27 cellular contexts compared by ENCODE assay signal in genomic region chr1:162716123-162716522, GRCh38.
DNase-seq lines count a peak whose midpoint lies in the region; ATAC-seq, FAIRE-seq and TF ChIP-seq lines count a peak whose summit lies in the region.
"Had no signal": no experiment of that assay in that cellular context is flagged by ENCODE, and none has a peak within 500 bp of the region (broad histone marks: within the 10 kb centered on the region; RNA-seq: fewer than 3 reads in every experiment).

No MANE protein-coding gene starts in this region.

- H3K4me3 Mint-ChIP-seq in activated naive CD8-positive, alpha-beta T cell treated with anti-CD3 and anti-CD28 coated beads, Interleukin-2, amount 50 U/mL, for 24 hours: no peak overlapping the region
- H3K4me3 Mint-ChIP-seq in stimulated activated naive B cell treated with anti-CD40 and anti-IgM and Interleukin-4, amounts not matched to agents 10 μg/mL and 1 μg/mL and 100 μg/mL, for 72 hours: no peak overlapping the region
- H3K4me3 Mint-ChIP-seq: activated CD4-positive, alpha-beta memory T cell treated with anti-CD3 and anti-CD28 coated beads for 36 hours; activated naive CD8-positive, alpha-beta T cell treated with anti-CD3 and anti-CD28 coated beads for 36 hours; CD14-positive monocyte; neural progenitor cell had no signal

- TF ChIP-seq RAD21 in H1 (IDR thresholded peaks at IDR 0.05 in 1 of 2, conservative IDR thresholded peaks at IDR 0.05 in 1 of 2; ENCODE audit: low read depth in 2 of 2, low read length in 2 of 2): no peak

- H2AK5ac ChIP-seq in H1 (ENCODE audit: low read depth, low read length): no peak overlapping the region

- DNase-seq in GM23248 (peak; percentile 35), H1 (ENCODE audit: low read depth in 1 of 2, low spot score in 2 of 2) (no peak), left lung (no peak), sigmoid colon (peak; percentile 80), GM13977 (ENCODE audit: low spot score) (no peak), suprapubic skin (ENCODE audit: low spot score in 2 of 2) (no peak)
- DNase-seq in activated naive CD8-positive, alpha-beta T cell treated with anti-CD3 and anti-CD28 coated beads, Interleukin-2, amount 50 U/mL, for 24 hours: no peak
- DNase-seq in stimulated activated naive B cell treated with anti-CD40 and anti-IgM and Interleukin-4, amounts not matched to agents 10 μg/mL and 1 μg/mL and 100 μg/mL, for 72 hours: no peak
- DNase-seq: activated CD4-positive, alpha-beta memory T cell treated with anti-CD3 and anti-CD28 coated beads for 36 hours; activated CD8-positive, alpha-beta memory T cell treated with anti-CD3 and anti-CD28 coated beads, Interleukin-2, amount 50 U/mL, for 48 hours; activated naive CD8-positive, alpha-beta T cell treated with anti-CD3 and anti-CD28 coated beads for 36 hours; effector CD4-positive, alpha-beta T cell; HCEC 1CT; NCI-H1092 treated with DMSO at 0.1 percent for 48 hours; NCI-H2081; NCI-H345; NCI-H774; small intestine; stimulated activated CD4-positive, alpha-beta T cell treated with anti-CD3 and anti-CD28 coated beads, Interleukin-1b, Interleukin-23, amount 100 ng/mL, for 48 hours; SW 1271 had no signal

- H3F3A ChIP-seq in GM23248 (ENCODE audit: insufficient read depth): peaks cover 40% of the 10 kb centered on the region

- TF ChIP-seq EP300 in H1 (IDR thresholded peaks at IDR 0.05; ENCODE audit: borderline replicate concordance in 1 of 2, low read depth in 2 of 2, low read length in 2 of 2) (no peak), sigmoid colon (IDR thresholded peaks at IDR 0.05) (no peak), suprapubic skin (IDR thresholded peaks at IDR 0.05) (no peak)

- no peak overlapping the region for H4K5ac ChIP-seq in H1 (ENCODE audit: insufficient read length, low read depth, low read length)

- H3K9ac ChIP-seq in GM23248: no peak overlapping the region
- no peak overlapping the region for H3K9ac ChIP-seq in H1 (replicated peaks in 1 of 4; ENCODE audit: extremely low read depth in 1 of 4, low read depth in 3 of 4, low read length in 3 of 4)
- H3K9ac ChIP-seq: neural progenitor cell had no signal

- H3K4me3 ChIP-seq in GM23248: no peak overlapping the region
- H3K4me3 ChIP-seq in H1 (ENCODE audit: extremely low read depth in 1 of 4, insufficient read depth in 2 of 4, low read depth in 3 of 4, low read length in 4 of 4): no peak overlapping the region
- H3K4me3 ChIP-seq in left lung: no peak overlapping the region
- H3K4me3 ChIP-seq in sigmoid colon: no peak overlapping the region
- no peak overlapping the region for H3K4me3 ChIP-seq in suprapubic skin
- H3K4me3 ChIP-seq: hepatocyte, neural progenitor cell, thoracic aorta had no signal

- no peak overlapping the region for H4K8ac ChIP-seq in H1 (ENCODE audit: extremely low read depth, insufficient read depth, low read length)

- H2AFZ ChIP-seq in GM23248: no peak overlapping the region
- H2AFZ ChIP-seq in H1 (ENCODE audit: low read length): peak overlapping the region; percentile 50; the same call in 1 of the 2 replicates
- H2AFZ ChIP-seq: hepatocyte, neural progenitor cell had no signal

- H3K27me3 ChIP-seq in GM23248 (replicated peaks; ENCODE audit: insufficient read depth) (no peaks in the 10 kb centered on the region), H1 (replicated peaks in 1 of 4; ENCODE audit: control insufficient read depth in 3 of 4, extremely low read depth in 1 of 4, insufficient read depth in 3 of 4, low read length in 3 of 4) (no peaks in the 10 kb centered on the region), left lung (no peaks in the 10 kb centered on the region), sigmoid colon (no peaks in the 10 kb centered on the region), suprapubic skin (no peaks in the 10 kb centered on the region)
- H3K27me3 ChIP-seq: hepatocyte, neural progenitor cell had no signal

- H3K27ac Mint-ChIP-seq in activated naive CD8-positive, alpha-beta T cell treated with anti-CD3 and anti-CD28 coated beads, Interleukin-2, amount 50 U/mL, for 24 hours: no peak overlapping the region
- H3K27ac Mint-ChIP-seq in stimulated activated naive B cell treated with anti-CD40 and anti-IgM and Interleukin-4, amounts not matched to agents 10 μg/mL and 1 μg/mL and 100 μg/mL, for 72 hours: no peak overlapping the region
- H3K27ac Mint-ChIP-seq: activated CD4-positive, alpha-beta memory T cell treated with anti-CD3 and anti-CD28 coated beads for 36 hours; activated naive CD8-positive, alpha-beta T cell treated with anti-CD3 and anti-CD28 coated beads for 36 hours; CD14-positive monocyte; neural progenitor cell; progenitor cell of endocrine pancreas had no signal

- no peak overlapping the region for H3K23ac ChIP-seq in H1 (ENCODE audit: insufficient read length)

- CTCF ChIA-PET in H1 (lab: Charles Lee; ENCODE audit: partially characterized antibody): interaction anchor here (1.7 kb wide), 1 partner anchor 84 kb away, joined by 5 read pairs; no protein-coding TSS in a partner anchor

- no peaks in the 10 kb centered on the region for H3K79me1 ChIP-seq in H1 (ENCODE audit: low read depth, low read length)

- no peak overlapping the region for H2BK20ac ChIP-seq in H1 (ENCODE audit: low read length)

- H3K4me1 ChIP-seq in GM23248 (ENCODE audit: insufficient read depth) (peaks cover 19% of the 10 kb centered on the region), H1 (replicated peaks in 1 of 4; ENCODE audit: control insufficient read depth in 3 of 4, insufficient read depth in 4 of 4, low read length in 3 of 4) (no peaks in the 10 kb centered on the region), left lung (peaks cover 0 to 5% of the 10 kb centered on the region in 2 donors), sigmoid colon (peaks cover 0 to 95% (median 48%) of the 10 kb centered on the region in 4 donors), suprapubic skin (peaks cover 2% of the 10 kb centered on the region)
- H3K4me1 ChIP-seq: neural progenitor cell had no signal

- H3K27ac ChIP-seq in GM23248 (no peak overlapping the region), H1 (ENCODE audit: low read depth, low read length) (no peak overlapping the region), left lung (no peak overlapping the region), sigmoid colon (peak overlapping the region in 3 of 4 donors; percentile 56 to 82 (median 79)), suprapubic skin (no peak overlapping the region)
- H3K27ac ChIP-seq: hepatocyte, HL-60, neural progenitor cell, thoracic aorta had no signal

- H3K27me3 Mint-ChIP-seq in activated naive CD8-positive, alpha-beta T cell treated with anti-CD3 and anti-CD28 coated beads, Interleukin-2, amount 50 U/mL, for 24 hours: peaks cover 6% of the 10 kb centered on the region
- H3K27me3 Mint-ChIP-seq in stimulated activated naive B cell treated with anti-CD40 and anti-IgM and Interleukin-4, amounts not matched to agents 10 μg/mL and 1 μg/mL and 100 μg/mL, for 72 hours: peaks cover 3 to 10% of the 10 kb centered on the region in 2 donors
- H3K27me3 Mint-ChIP-seq: activated CD4-positive, alpha-beta memory T cell treated with anti-CD3 and anti-CD28 coated beads for 36 hours; progenitor cell of endocrine pancreas had no signal

- in situ Hi-C loops in GM23248 (cut with MboI) (no loop called here), GM13977 (cut with MboI; ENCODE audit: low pct_unique_long_range_greater_than_20kb, low sequenced_read_pairs, unreplicated experiment) (no loop called here)

- H4K20me1 ChIP-seq in GM23248 (ENCODE audit: insufficient read depth) (peaks cover 26% of the 10 kb centered on the region), H1 (replicated peaks in 1 of 2; ENCODE audit: control insufficient read depth in 1 of 2, insufficient read depth in 2 of 2, low read length in 2 of 2) (no peaks in the 10 kb centered on the region)

- H3K23me2 ChIP-seq in H1 (ENCODE audit: low read depth, low read length): no peaks in the 10 kb centered on the region

- no peaks in the 10 kb centered on the region for H3K9me3 ChIP-seq in GM23248 (ENCODE audit: low read depth)
- no peaks in the 10 kb centered on the region for H3K9me3 ChIP-seq in H1 (ENCODE audit: insufficient read depth in 2 of 2, low read depth in 1 of 2, low read length in 1 of 2)
- no peaks in the 10 kb centered on the region for H3K9me3 ChIP-seq in left lung
- H3K9me3 ChIP-seq in sigmoid colon: no peaks in the 10 kb centered on the region
- no peaks in the 10 kb centered on the region for H3K9me3 ChIP-seq in suprapubic skin
- H3K9me3 ChIP-seq: thoracic aorta had no signal

- no peak for TF ChIP-seq CTCF in H1 (IDR thresholded peaks at IDR 0.05; ENCODE audit: control extremely low read depth in 1 of 3, insufficient read depth in 1 of 3, low read depth in 1 of 3, low read length in 3 of 3)
- TF ChIP-seq CTCF in left lung (IDR thresholded peaks at IDR 0.05): no peak
- TF ChIP-seq CTCF in sigmoid colon (IDR thresholded peaks at IDR 0.05): no peak
- no peak for TF ChIP-seq CTCF in GM13977 (IDR thresholded peaks at IDR 0.05; ENCODE audit: extremely low read depth, insufficient read depth, missing control alignments)
- TF ChIP-seq CTCF in suprapubic skin (IDR thresholded peaks at IDR 0.05): no peak

- ATAC-seq in left lung: peak; percentile 43
- ATAC-seq in activated naive CD8-positive, alpha-beta T cell treated with anti-CD3 and anti-CD28 coated beads, Interleukin-2, amount 50 U/mL, for 24 hours: no peak
- ATAC-seq in stimulated activated naive B cell treated with anti-CD40 and anti-IgM and Interleukin-4, amounts not matched to agents 10 μg/mL and 1 μg/mL and 100 μg/mL, for 72 hours (replicated peaks): no peak

- TF ChIP-seq POLR2A in H1 (IDR thresholded peaks at IDR 0.05; ENCODE audit: control extremely low read depth in 1 of 2, low read depth in 2 of 2, low read length in 2 of 2) (no peak), sigmoid colon (IDR thresholded peaks at IDR 0.05) (no peak), suprapubic skin (IDR thresholded peaks at IDR 0.05) (no peak)

- intact Hi-C loops in left lung (cut with DNase I): loop anchor here in 1 of 2 donors (10.0 kb wide), 1 partner anchor 101 kb away; no protein-coding TSS in a partner anchor
- intact Hi-C loops in sigmoid colon (cut with DNase I): no loop called here

- no peak overlapping the region for H3K56ac ChIP-seq in H1 (replicated peaks; ENCODE audit: insufficient read length, low read depth, low read length)

- H2BK120ac ChIP-seq in H1 (replicated peaks; ENCODE audit: low read depth, low read length): no peak overlapping the region

- H3K4me1 Mint-ChIP-seq in activated naive CD8-positive, alpha-beta T cell treated with anti-CD3 and anti-CD28 coated beads, Interleukin-2, amount 50 U/mL, for 24 hours: no peaks in the 10 kb centered on the region
- no peaks in the 10 kb centered on the region for H3K4me1 Mint-ChIP-seq in stimulated activated naive B cell treated with anti-CD40 and anti-IgM and Interleukin-4, amounts not matched to agents 10 μg/mL and 1 μg/mL and 100 μg/mL, for 72 hours
- H3K4me1 Mint-ChIP-seq: CD14-positive monocyte, neural progenitor cell had no signal

- POLR2A ChIA-PET in H1 (lab: Charles Lee; ENCODE audit: partially characterized antibody): no interaction called here

- FAIRE-seq in H1 (lab: Jason Lieb, UNC): no peak
- FAIRE-seq: D721Med, small intestine had no signal

- H2BK12ac ChIP-seq in H1 (ENCODE audit: low read depth, low read length): no peak overlapping the region

- H3K9me2 ChIP-seq in GM23248 (ENCODE audit: insufficient read depth): no peaks in the 10 kb centered on the region

- no peak overlapping the region for H2BK15ac ChIP-seq in H1 (ENCODE audit: low read length)

- 52 to 56% methylated on average over 4 of the region's 4 CpGs for WGBS in GM23248 (ENCODE audit: low coverage in 1 of 2, low lambda C conversion rate in 2 of 2, missing lambda C conversion rate in 2 of 2), 2 experiments
- WGBS in H1 (ENCODE audit: extremely low coverage in 1 of 2, insufficient coverage in 1 of 2, insufficient read length in 1 of 2, insufficient replicate concordance in 2 of 2, low coverage in 1 of 2, low lambda C conversion rate in 2 of 2, missing lambda C conversion rate in 1 of 2), 2 experiments: 71% methylated on average over 4 of the region's 4 CpGs; no CpG with 5 or more reads in 1 of the 2 experiments
- WGBS in sigmoid colon, 2 donors: 62 to 74% methylated on average over 4 of the region's 4 CpGs
- WGBS in suprapubic skin: 83% methylated on average over 4 of the region's 4 CpGs

- no peak overlapping the region for H3K18ac ChIP-seq in H1 (ENCODE audit: extremely low read depth, low read length)

- H4K91ac ChIP-seq in H1 (replicated peaks; ENCODE audit: insufficient read length, low read length): no peak overlapping the region

- H3K14ac ChIP-seq in H1 (ENCODE audit: insufficient read length): no peak overlapping the region

- H3K9me3 Mint-ChIP-seq in activated naive CD8-positive, alpha-beta T cell treated with anti-CD3 and anti-CD28 coated beads, Interleukin-2, amount 50 U/mL, for 24 hours: no peaks in the 10 kb centered on the region
- H3K9me3 Mint-ChIP-seq in stimulated activated naive B cell treated with anti-CD40 and anti-IgM and Interleukin-4, amounts not matched to agents 10 μg/mL and 1 μg/mL and 100 μg/mL, for 72 hours: peaks cover 0 to 1% of the 10 kb centered on the region in 2 donors
- H3K9me3 Mint-ChIP-seq: activated CD4-positive, alpha-beta memory T cell treated with anti-CD3 and anti-CD28 coated beads for 36 hours; activated naive CD8-positive, alpha-beta T cell treated with anti-CD3 and anti-CD28 coated beads for 36 hours; neural progenitor cell had no signal

- H2BK5ac ChIP-seq in H1 (ENCODE audit: low read depth, low read length): no peak overlapping the region

- H3K79me2 ChIP-seq in GM23248 (ENCODE audit: insufficient read depth): peaks cover 100% of the 10 kb centered on the region
- H3K79me2 ChIP-seq in H1 (ENCODE audit: control insufficient read depth in 1 of 2, insufficient read depth in 2 of 2, low read length in 2 of 2): no peaks in the 10 kb centered on the region
- H3K79me2 ChIP-seq: hepatocyte had no signal

- H3K36me3 Mint-ChIP-seq in activated naive CD8-positive, alpha-beta T cell treated with anti-CD3 and anti-CD28 coated beads, Interleukin-2, amount 50 U/mL, for 24 hours (ENCODE audit: low read depth): no peaks in the 10 kb centered on the region
- no peaks in the 10 kb centered on the region for H3K36me3 Mint-ChIP-seq in stimulated activated naive B cell treated with anti-CD40 and anti-IgM and Interleukin-4, amounts not matched to agents 10 μg/mL and 1 μg/mL and 100 μg/mL, for 72 hours
- H3K36me3 Mint-ChIP-seq: activated CD4-positive, alpha-beta memory T cell treated with anti-CD3 and anti-CD28 coated beads for 36 hours; activated naive CD8-positive, alpha-beta T cell treated with anti-CD3 and anti-CD28 coated beads for 36 hours; CD14-positive monocyte; neural progenitor cell had no signal

- H3K36me3 ChIP-seq in GM23248 (ENCODE audit: low read depth): peaks cover 18% of the 10 kb centered on the region
- no peaks in the 10 kb centered on the region for H3K36me3 ChIP-seq in H1 (ENCODE audit: control insufficient read depth in 2 of 4, insufficient read depth in 4 of 4, low read length in 3 of 4)
- H3K36me3 ChIP-seq in left lung: no peaks in the 10 kb centered on the region
- no peaks in the 10 kb centered on the region for H3K36me3 ChIP-seq in sigmoid colon
- no peaks in the 10 kb centered on the region for H3K36me3 ChIP-seq in suprapubic skin
- H3K36me3 ChIP-seq: neural progenitor cell, thoracic aorta had no signal

- H3K4ac ChIP-seq in H1 (replicated peaks; ENCODE audit: insufficient read length, low read depth, low read length): no peak overlapping the region

- no peak overlapping the region for H3K4me2 ChIP-seq in GM23248 (ENCODE audit: unreplicated experiment)
- no peak overlapping the region for H3K4me2 ChIP-seq in H1 (ENCODE audit: insufficient read depth in 1 of 2, low read depth in 2 of 2, low read length in 2 of 2)
- H3K4me2 ChIP-seq: hepatocyte, neural progenitor cell had no signal

Comparison
In these comparisons a context has a peak if more than half of its experiments do, and no peak if none do; other contexts are left out.
1. DNase-seq: peak in GM23248 (single experiment) and sigmoid colon (single experiment); none in H1 (0 of 2), left lung (0 of 2), GM13977 (single experiment), suprapubic skin (0 of 2), activated naive CD8-positive, alpha-beta T cell treated with anti-CD3 and anti-CD28 coated beads, Interleukin-2, amount 50 U/mL, for 24 hours (single experiment) and stimulated activated naive B cell treated with anti-CD40 and anti-IgM and Interleukin-4, amounts not matched to agents 10 μg/mL and 1 μg/mL and 100 μg/mL, for 72 hours (single experiment).
2. H3K27ac ChIP-seq: peak in sigmoid colon (3 of 4); none in GM23248 (single experiment), H1 (single experiment), left lung (0 of 2) and suprapubic skin (single experiment).